In the genomic region with DNA sequence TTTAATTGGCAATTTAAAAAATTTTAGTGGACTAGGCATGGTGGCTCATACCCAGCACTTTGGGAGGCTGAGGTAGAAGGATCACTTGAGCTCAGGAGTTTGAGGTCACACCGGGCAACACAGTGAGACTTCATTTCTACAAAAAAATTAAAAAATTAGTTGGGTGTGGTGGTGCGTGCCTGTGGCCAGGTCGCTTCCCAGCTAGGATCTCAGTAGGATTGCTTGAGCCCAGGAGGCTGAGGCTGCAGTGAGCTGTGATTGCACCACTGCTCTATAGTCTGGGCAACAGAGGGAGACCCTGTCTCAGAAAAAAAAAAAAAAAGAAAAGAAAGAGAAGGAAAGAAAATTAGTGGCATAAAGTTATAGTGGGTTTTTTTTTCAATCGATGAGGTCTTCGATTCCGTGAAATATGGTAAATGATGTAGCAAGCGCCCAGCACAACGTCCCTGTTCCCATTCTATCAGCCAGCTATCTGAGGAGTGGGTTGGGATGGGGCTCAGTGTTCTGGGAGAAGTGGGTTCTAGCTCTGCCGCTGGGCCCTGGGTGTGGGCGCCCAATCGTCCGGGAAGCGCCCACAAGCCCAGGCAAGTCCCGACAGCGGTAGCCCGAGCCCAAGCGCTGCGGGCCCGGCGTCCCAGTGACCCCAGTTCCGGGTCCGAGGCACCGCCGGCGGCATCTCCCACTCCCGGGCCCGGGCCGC, we compare ENCODE assay signal across 7 cellular contexts. TPM values are rescaled to one million over a fixed set of nuclear protein-coding genes. Genes with fewer than 3 reads are reported as not detected.
DNase-seq lines count a peak whose midpoint lies in the region; ATAC-seq, FAIRE-seq and TF ChIP-seq lines count a peak whose summit lies in the region.
"Had no signal": no experiment of that assay in that cellular context is flagged by ENCODE, and none has a peak within 500 bp of the region (broad histone marks: within the 10 kb centered on the region; RNA-seq: fewer than 3 reads in every experiment).

No MANE protein-coding gene starts in this region.

- no peaks in the 10 kb centered on the region for H3K9me3 Mint-ChIP-seq in CD4-positive, alpha-beta memory T cell
- H3K9me3 Mint-ChIP-seq in activated naive CD4-positive, alpha-beta T cell treated with anti-CD3 and anti-CD28 coated beads, Interleukin-2, amount 50 U/mL, for 72 hours, result no peaks in the 10 kb centered on the region

- peaks cover 9 to 38% (median 14%) of the 10 kb centered on the region in 4 donors for H3K4me1 Mint-ChIP-seq in CD4-positive, alpha-beta memory T cell

- H4K8ac ChIP-seq in mesendoderm (ENCODE audit: low read depth, low read length), result no peak overlapping the region

- peak overlapping the region; percentile 65 for H3K56ac ChIP-seq in mesendoderm (ENCODE audit: low read length)

- H3K4me2 ChIP-seq in mesendoderm (ENCODE audit: low read length), result no peak overlapping the region

- no peak overlapping the region for H3K27ac ChIP-seq in CD4-positive, alpha-beta memory T cell (ENCODE audit: low read depth, low read length)
- H3K27ac ChIP-seq in mesendoderm (ENCODE audit: low read depth, low read length), result no peak overlapping the region

- H3K4ac ChIP-seq in mesendoderm (ENCODE audit: low read depth, low read length), result no peak overlapping the region

- H3K27me3 Mint-ChIP-seq in CD4-positive, alpha-beta memory T cell, result peaks cover 0 to 1% of the 10 kb centered on the region in 2 donors

- no peak overlapping the region for H4K5ac ChIP-seq in mesendoderm (ENCODE audit: low read length)

- H3K36me3 ChIP-seq in CD4-positive, alpha-beta memory T cell (ENCODE audit: insufficient read depth, low read length), result no peaks in the 10 kb centered on the region
- H3K36me3 ChIP-seq in mesendoderm (ENCODE audit: control insufficient read depth, insufficient read depth, low read length), result no peaks in the 10 kb centered on the region

- no peaks in the 10 kb centered on the region for H3K36me3 Mint-ChIP-seq in CD4-positive, alpha-beta memory T cell
- H3K36me3 Mint-ChIP-seq in activated naive CD4-positive, alpha-beta T cell treated with anti-CD3 and anti-CD28 coated beads, Interleukin-2, amount 50 U/mL, for 72 hours, result peaks cover 9 to 13% of the 10 kb centered on the region in 2 donors

- peaks cover 30% of the 10 kb centered on the region for H3K4me1 ChIP-seq in CD4-positive, alpha-beta memory T cell (ENCODE audit: insufficient read depth, low read length)
- no peaks in the 10 kb centered on the region for H3K4me1 ChIP-seq in mesendoderm (ENCODE audit: control insufficient read depth, low read depth, low read length)

- H3K9me3 ChIP-seq in CD4-positive, alpha-beta memory T cell (ENCODE audit: control insufficient read depth in 1 of 2, low read length in 2 of 2), result no peaks in the 10 kb centered on the region

- H2AK5ac ChIP-seq in mesendoderm (ENCODE audit: low read length), result no peak overlapping the region

- FAIRE-seq in GM12891 (lab: Jason Lieb, UNC), result no peak

- H3K27me3 ChIP-seq in CD4-positive, alpha-beta memory T cell (ENCODE audit: insufficient read depth, low read length), result peaks cover 4% of the 10 kb centered on the region
- peaks cover 7% of the 10 kb centered on the region for H3K27me3 ChIP-seq in mesendoderm (ENCODE audit: insufficient read depth, low read length, poor library complexity)

- peak overlapping the region in 6 of 7 donors; percentile 74 to 88 (median 84) for H3K27ac Mint-ChIP-seq in CD4-positive, alpha-beta memory T cell
- peak overlapping the region; percentile 97 to 98 for H3K27ac Mint-ChIP-seq in activated naive CD4-positive, alpha-beta T cell treated with anti-CD3 and anti-CD28 coated beads, Interleukin-2, amount 50 U/mL, for 72 hours

- H2BK120ac ChIP-seq in mesendoderm (ENCODE audit: low read depth, low read length), result no peak overlapping the region

- no peaks in the 10 kb centered on the region for H3K79me2 ChIP-seq in mesendoderm (ENCODE audit: control insufficient read depth, insufficient read depth, low read length)

- WGBS in mesendoderm (ENCODE audit: extremely low coverage, insufficient coverage, low lambda C conversion rate), result no CpG with 5 or more reads among the region's 28 CpGs

- no peak for DNase-seq in CD4-positive, alpha-beta memory T cell
- no peak for DNase-seq in activated naive CD4-positive, alpha-beta T cell treated with anti-CD3 and anti-CD28 coated beads, Interleukin-2, amount 50 U/mL, for 72 hours (ENCODE audit: low spot score in 2 of 2)
- DNase-seq in mesendoderm (no peak), GM12891 (ENCODE audit: insufficient read length, low spot score) (no peak), G401 (ENCODE audit: low spot score) (no peak)

- H3K4me3 ChIP-seq in CD4-positive, alpha-beta memory T cell (ENCODE audit: low read length in 2 of 2), result peak overlapping the region in 1 of 2 donors; percentile 51
- no peak overlapping the region for H3K4me3 ChIP-seq in mesendoderm (ENCODE audit: low read length)

- ATAC-seq in activated naive CD4-positive, alpha-beta T cell treated with anti-CD3 and anti-CD28 coated beads, Interleukin-2, amount 50 U/mL, for 72 hours, result no peak
- no peak for ATAC-seq in HG02885 (IDR thresholded peaks at IDR 0.05; ENCODE audit: poor library complexity, unreplicated experiment)

- in situ Hi-C loops in G401 (cut with HindIII; ENCODE audit: low sequenced_read_pairs), result no loop called here

- intact Hi-C loops in CD4-positive, alpha-beta memory T cell (cut with micrococcal nuclease), result no loop called here

- TF ChIP-seq POLR2A in GM12891 (IDR thresholded peaks at IDR 0.05; ENCODE audit: low read depth, low read length), result no peak

- no peak overlapping the region for H2BK5ac ChIP-seq in mesendoderm (ENCODE audit: low read length)

- POLR2A ChIA-PET in CD4-positive, alpha-beta memory T cell (lab: Charles Lee; ENCODE audit: partially characterized antibody), result interaction anchor here (1.1 to 3.4 kb wide), 7 partner anchors 8 to 369 kb away, joined by 3 to 22 read pairs (median 9); partner anchors contain the start of genes C11orf68, CCDC85B, CFL1 and DRAP1

- peak overlapping the region; percentile 28 for H3K9ac ChIP-seq in mesendoderm (ENCODE audit: low read length)

- CTCF ChIA-PET in CD4-positive, alpha-beta memory T cell (lab: Charles Lee; ENCODE audit: partially characterized antibody), result interaction anchor here (0.9 to 11.2 kb wide), 3 partner anchors 11 to 39 kb away, joined by 3 to 162 read pairs (median 3); partner anchors contain the start of genes CCDC85B, FIBP and MUS81

- H2BK15ac ChIP-seq in mesendoderm (replicated peaks; ENCODE audit: low read depth), result no peak overlapping the region

- peak overlapping the region; percentile 55 for H3K18ac ChIP-seq in mesendoderm (ENCODE audit: low read length)

- H3K4me3 Mint-ChIP-seq in CD4-positive, alpha-beta memory T cell, result peak overlapping the region; percentile 59 to 81 (median 72)

- no peaks in the 10 kb centered on the region for H3K79me1 ChIP-seq in mesendoderm (ENCODE audit: low read length)

- no peak overlapping the region for H3K23ac ChIP-seq in mesendoderm (ENCODE audit: low read length)

TF ChIP-seq in GM12891, 5 proteins besides CTCF, POLR2A, EP300 and RAD21:
- TF ChIP-seq POU2F2 (IDR thresholded peaks at IDR 0.05; ENCODE audit: low read depth, low read length) (no peak), SPI1 (IDR thresholded peaks at IDR 0.05; ENCODE audit: low read depth, low read length) (no peak), POLR2AphosphoS5 (IDR thresholded peaks at IDR 0.05; ENCODE audit: low read depth, low read length) (no peak), PAX5 (IDR thresholded peaks at IDR 0.05; ENCODE audit: insufficient read depth, low read length, severe bottlenecking) (no peak), TAF1 (IDR thresholded peaks at IDR 0.05; ENCODE audit: low read depth, low read length) (no peak)

RNA-seq across cellular contexts. Expression of gene FOSL1, which starts 1.4 kb away (rescaled TPM):
- under 1 TPM; 0.39 to 0.79 TPM for total RNA-seq in CD4-positive, alpha-beta memory T cell
- polyA plus RNA-seq in CD4-positive, alpha-beta memory T cell, result under 1 TPM in 1 of 2 donors, not detected in 1; 0.81 TPM
- total RNA-seq in activated naive CD4-positive, alpha-beta T cell treated with anti-CD3 and anti-CD28 coated beads, Interleukin-2, amount 50 U/mL, for 72 hours, result 1 to 10 TPM; 7.4 to 9.5 TPM
- polyA plus RNA-seq in mesendoderm (2013, experiment 1 of 2), result 9.0 TPM
- polyA plus RNA-seq in mesendoderm (2013, experiment 2 of 2), result 9.7 TPM
- 3.7 TPM for polyA plus RNA-seq in GM12891 (2012; ENCODE audit: low read depth, missing spikeins)
- total RNA-seq in G401 (2014; rRNA removed; shearing (Covaris generic)), result 23.6 and 30.8 TPM in 2 replicates

RNA-seq across cellular contexts. Expression of gene CCDC85B, which starts 8.3 kb away (rescaled TPM):
- total RNA-seq in CD4-positive, alpha-beta memory T cell, result 10 to 100 TPM; 22.9 to 24.9 TPM
- polyA plus RNA-seq in CD4-positive, alpha-beta memory T cell, result 10 to 100 TPM; 60.0 to 68.3 TPM
- total RNA-seq in activated naive CD4-positive, alpha-beta T cell treated with anti-CD3 and anti-CD28 coated beads, Interleukin-2, amount 50 U/mL, for 72 hours, result 10 to 100 TPM; 29.4 to 37.2 TPM
- polyA plus RNA-seq in mesendoderm (2013, experiment 1 of 2), result 9.9 TPM
- polyA plus RNA-seq in mesendoderm (2013, experiment 2 of 2), result 10.7 TPM
- polyA plus RNA-seq in GM12891 (2012; ENCODE audit: low read depth, missing spikeins), result 39.0 TPM
- 180 and 212 TPM in 2 replicates for total RNA-seq in G401 (2014; rRNA removed; shearing (Covaris generic))

RNA-seq across cellular contexts. Expression of gene FIBP, which starts 10.5 kb away (rescaled TPM):
- total RNA-seq in CD4-positive, alpha-beta memory T cell, result 10 to 100 TPM; 39.9 to 42.1 TPM
- 10 to 100 TPM; 79.3 to 99.0 TPM for polyA plus RNA-seq in CD4-positive, alpha-beta memory T cell
- total RNA-seq in activated naive CD4-positive, alpha-beta T cell treated with anti-CD3 and anti-CD28 coated beads, Interleukin-2, amount 50 U/mL, for 72 hours, result 100 to 1,000 TPM in 1 of 2 donors, 10 to 100 TPM in 1; 69.4 to 101 TPM
- 87.5 TPM for polyA plus RNA-seq in mesendoderm (2013, experiment 1 of 2)
- 89.2 TPM for polyA plus RNA-seq in mesendoderm (2013, experiment 2 of 2)
- polyA plus RNA-seq in GM12891 (2012; ENCODE audit: low read depth, missing spikeins), result 90.9 TPM
- total RNA-seq in G401 (2014; rRNA removed; shearing (Covaris generic)), result 79.3 and 89.3 TPM in 2 replicates

RNA-seq across cellular contexts. Expression of gene CTSW, which starts 19.2 kb away (rescaled TPM):
- 10 to 100 TPM; 30.1 to 30.4 TPM for total RNA-seq in CD4-positive, alpha-beta memory T cell
- polyA plus RNA-seq in CD4-positive, alpha-beta memory T cell, result 100 to 1,000 TPM in 1 of 2 donors, 10 to 100 TPM in 1; 80.9 to 107 TPM
- 10 to 100 TPM in 1 of 2 donors, 1 to 10 TPM in 1; 2.2 to 16.8 TPM for total RNA-seq in activated naive CD4-positive, alpha-beta T cell treated with anti-CD3 and anti-CD28 coated beads, Interleukin-2, amount 50 U/mL, for 72 hours
- polyA plus RNA-seq in mesendoderm (2013, experiment 1 of 2), result not detected
- polyA plus RNA-seq in mesendoderm (2013, experiment 2 of 2), result not detected
- 3.3 TPM for polyA plus RNA-seq in GM12891 (2012; ENCODE audit: low read depth, missing spikeins)
- total RNA-seq in G401 (2014; rRNA removed; shearing (Covaris generic)), result not detected in 2 replicates
- total RNA-seq: NCI-H460 had no signal

RNA-seq across cellular contexts. Expression of gene C11orf68, which starts 20.1 kb away (rescaled TPM):
- total RNA-seq in CD4-positive, alpha-beta memory T cell, result 10 to 100 TPM; 57.1 to 59.5 TPM
- 10 to 100 TPM; 48.0 to 81.6 TPM for polyA plus RNA-seq in CD4-positive, alpha-beta memory T cell
- 10 to 100 TPM; 17.6 to 28.6 TPM for total RNA-seq in activated naive CD4-positive, alpha-beta T cell treated with anti-CD3 and anti-CD28 coated beads, Interleukin-2, amount 50 U/mL, for 72 hours
- 16.5 TPM for polyA plus RNA-seq in mesendoderm (2013, experiment 1 of 2)
- 16.6 TPM for polyA plus RNA-seq in mesendoderm (2013, experiment 2 of 2)
- polyA plus RNA-seq in GM12891 (2012; ENCODE audit: low read depth, missing spikeins), result 23.1 TPM
- total RNA-seq in G401 (2014; rRNA removed; shearing (Covaris generic)), result 14.2 and 17.2 TPM in 2 replicates

Comparison
In these comparisons a context has a peak if more than half of its experiments do, and no peak if none do; other contexts are left out.
1. RNA of gene FOSL1, which starts 1.4 kb away (total RNA-seq): 23.6 to 30.8 TPM in G401 and 7.4 to 9.5 TPM in activated naive CD4-positive, alpha-beta T cell treated with anti-CD3 and anti-CD28 coated beads, Interleukin-2, amount 50 U/mL, for 72 hours; 0.39 to 0.79 TPM in CD4-positive, alpha-beta memory T cell; every median in the first group is over 4 times any median in the second.